In genomic region chr19:21022996-21023395, GRCh38 we compare ENCODE assay signal across 9 cellular contexts. TPM values are rescaled to one million over a fixed set of nuclear protein-coding genes. Genes with fewer than 3 reads are reported as not detected.
DNase-seq lines count a peak whose midpoint lies in the region; ATAC-seq lines count a peak whose summit lies in the region.
"Had no signal": no experiment of that assay in that cellular context is flagged by ENCODE, and none has a peak within 500 bp of the region (broad histone marks: within the 10 kb centered on the region; RNA-seq: fewer than 3 reads in every experiment).

No MANE protein-coding gene starts in this region.

- DNase-seq in CD4-positive, CD25-positive, alpha-beta regulatory T cell: peak in 1 of 3 donors; percentile 42
- DNase-seq in LoVo (ENCODE audit: low spot score) (peak; percentile 63), amniotic epithelial cell (ENCODE audit: low read depth) (peak; percentile 82), naive B cell (no peak), HPDE6-E6E7 (ENCODE audit: extremely low spot score) (no peak), Right ventricle myocardium inferior (ENCODE audit: missing footprints) (no peak)
- DNase-seq: NCI-H510A had no signal

- no peak for ATAC-seq in CD4-positive, CD25-positive, alpha-beta regulatory T cell (ENCODE audit: low read depth in 2 of 2)
- ATAC-seq in naive B cell (ENCODE audit: low read depth in 2 of 2) (no peak), GM21717 (IDR thresholded peaks at IDR 0.05; ENCODE audit: unreplicated experiment) (no peak), HG02973 (IDR thresholded peaks at IDR 0.05; ENCODE audit: unreplicated experiment) (no peak), Right ventricle myocardium inferior (no peak)

- peaks cover 0 to 12% (median 0%) of the 10 kb centered on the region in 7 donors for H3K9me3 Mint-ChIP-seq in CD4-positive, CD25-positive, alpha-beta regulatory T cell
- H3K9me3 Mint-ChIP-seq in naive B cell: no peaks in the 10 kb centered on the region

- H3K4me3 Mint-ChIP-seq in CD4-positive, CD25-positive, alpha-beta regulatory T cell: peak overlapping the region; percentile 96 to 100 (median 100)
- peak overlapping the region in 6 of 8 donors; percentile 60 to 100 (median 100) for H3K4me3 Mint-ChIP-seq in naive B cell

- H3K9me3 ChIP-seq in CD4-positive, CD25-positive, alpha-beta regulatory T cell (ENCODE audit: control insufficient read depth in 2 of 2, low read length in 2 of 2): peaks cover 2 to 7% of the 10 kb centered on the region in 2 experiments

- peaks cover 35% of the 10 kb centered on the region for H3K4me1 ChIP-seq in CD4-positive, CD25-positive, alpha-beta regulatory T cell (ENCODE audit: control insufficient read depth, insufficient read depth, low read length, poor library complexity, severe bottlenecking)

- no peaks in the 10 kb centered on the region for H3K27me3 ChIP-seq in CD4-positive, CD25-positive, alpha-beta regulatory T cell (ENCODE audit: control insufficient read depth, insufficient read depth, low read length)

- H3K27me3 Mint-ChIP-seq in CD4-positive, CD25-positive, alpha-beta regulatory T cell: peaks cover 7% of the 10 kb centered on the region
- H3K27me3 Mint-ChIP-seq in naive B cell: no peaks in the 10 kb centered on the region

- peaks cover 40 to 78% (median 56%) of the 10 kb centered on the region in 4 donors for H3K4me1 Mint-ChIP-seq in CD4-positive, CD25-positive, alpha-beta regulatory T cell
- H3K4me1 Mint-ChIP-seq in naive B cell: peaks cover 33 to 75% (median 55%) of the 10 kb centered on the region in 3 donors

- H3K36me3 ChIP-seq in CD4-positive, CD25-positive, alpha-beta regulatory T cell (ENCODE audit: control insufficient read depth, insufficient read depth, low read length): peaks cover 53% of the 10 kb centered on the region

- peak overlapping the region; percentile 88 for H3K4me3 ChIP-seq in CD4-positive, CD25-positive, alpha-beta regulatory T cell (ENCODE audit: low read depth, low read length)

- H3K27ac Mint-ChIP-seq in CD4-positive, CD25-positive, alpha-beta regulatory T cell: peak overlapping the region; percentile 70 to 100 (median 74)
- peak overlapping the region in 5 of 6 donors; percentile 9 to 89 (median 86) for H3K27ac Mint-ChIP-seq in naive B cell

- no peak overlapping the region for H3K27ac ChIP-seq in CD4-positive, CD25-positive, alpha-beta regulatory T cell (ENCODE audit: insufficient read depth, low read length, poor library complexity, severe bottlenecking)

- peaks cover 50% of the 10 kb centered on the region for H3K36me3 Mint-ChIP-seq in CD4-positive, CD25-positive, alpha-beta regulatory T cell
- H3K36me3 Mint-ChIP-seq in naive B cell: peaks cover 13 to 19% of the 10 kb centered on the region in 2 donors

- intact Hi-C loops in Right ventricle myocardium inferior (cut with DNase I): loop anchor here (5.0 to 10.0 kb wide), 2 partner anchors 304 to 458 kb away; partner anchors contain the start of genes ZNF708 and ZNF737

RNA-seq across cellular contexts. Expression of gene ZNF430, which starts 2.5 kb away (rescaled TPM):
- total RNA-seq in CD4-positive, CD25-positive, alpha-beta regulatory T cell: 37.6 TPM
- polyA plus RNA-seq in CD4-positive, CD25-positive, alpha-beta regulatory T cell: 10 to 100 TPM; 36.2 to 59.1 (median 49.5) TPM
- 10 to 100 TPM; 39.2 to 88.0 (median 65.5) TPM for polyA plus RNA-seq in naive B cell (ENCODE audit: low read depth in 6 of 6)
- 4.0 TPM for total RNA-seq in Right ventricle myocardium inferior

RNA-seq across cellular contexts. Expression of gene ZNF714, which starts 59.0 kb away (rescaled TPM):
- 14.7 TPM for total RNA-seq in CD4-positive, CD25-positive, alpha-beta regulatory T cell
- 10 to 100 TPM; 12.0 to 15.4 (median 13.5) TPM for polyA plus RNA-seq in CD4-positive, CD25-positive, alpha-beta regulatory T cell
- 10 to 100 TPM in 3 of 6 donors, 1 to 10 TPM in 3; 2.4 to 16.9 (median 10.5) TPM for polyA plus RNA-seq in naive B cell (ENCODE audit: low read depth in 6 of 6)
- total RNA-seq in Right ventricle myocardium inferior: 2.7 TPM

Comparison
In these comparisons a context has a peak if more than half of its experiments do, and no peak if none do; other contexts are left out.
1. DNase-seq: peak in LoVo (single experiment) and amniotic epithelial cell (single experiment); none in naive B cell (single experiment), HPDE6-E6E7 (single experiment) and Right ventricle myocardium inferior (single experiment).